In the genomic region with DNA sequence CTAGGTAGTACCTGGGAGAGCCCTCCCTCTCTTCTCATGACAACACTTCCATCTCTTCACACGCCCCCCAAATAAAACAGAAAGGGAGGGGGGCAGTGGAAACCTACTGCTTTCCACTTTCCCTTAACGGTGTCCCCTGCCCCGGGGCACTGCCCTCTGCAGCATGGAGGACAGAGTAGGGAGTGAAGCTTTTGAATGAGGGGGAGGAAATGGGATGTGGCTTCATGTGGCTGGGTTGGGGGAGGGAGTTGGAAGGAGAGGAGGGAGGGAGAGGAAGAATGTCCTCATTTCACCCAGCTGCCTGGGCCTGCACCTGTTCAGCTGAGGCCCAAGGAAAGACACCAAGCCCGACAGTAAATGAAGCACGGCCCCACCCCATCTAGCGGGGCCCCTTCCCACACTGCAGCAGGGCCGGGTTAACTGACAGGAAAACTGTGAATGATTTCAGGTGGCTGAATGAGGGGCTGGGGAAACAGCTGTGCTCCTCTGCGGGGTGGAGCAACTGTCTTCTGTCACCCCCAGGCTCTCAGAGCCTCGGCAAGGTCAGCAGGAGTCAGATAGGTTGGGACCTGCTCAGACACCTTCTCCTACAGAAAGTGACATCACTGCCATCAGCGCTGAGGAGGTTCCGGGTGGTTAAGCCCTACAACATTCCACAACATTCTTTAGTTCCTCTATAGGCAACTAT, we compare ENCODE assay signal across 8 cellular contexts. TPM values are rescaled to one million over a fixed set of nuclear protein-coding genes. Genes with fewer than 3 reads are reported as not detected.
DNase-seq lines count a peak whose midpoint lies in the region; ATAC-seq and TF ChIP-seq lines count a peak whose summit lies in the region.

No MANE protein-coding gene starts in this region.

- POLR2A ChIA-PET in WTC11 (lab: Charles Lee) = interaction anchor here (0.6 to 0.9 kb wide), 2 partner anchors 45 to 66 kb away, joined by 3 read pairs; no protein-coding TSS in a partner anchor

- H3K9me3 Mint-ChIP-seq in WTC11 = no peaks in the 10 kb centered on the region

- H3K27me3 Mint-ChIP-seq in WTC11 (ENCODE audit: low read depth) = no peaks in the 10 kb centered on the region

- H3K27me3 ChIP-seq in sigmoid colon = no peaks in the 10 kb centered on the region

- no peaks in the 10 kb centered on the region for H3K36me3 Mint-ChIP-seq in WTC11

- peak; percentile 96 for ATAC-seq in WTC11
- ATAC-seq in left lobe of liver = peak; percentile 23

- H3K4me3 ChIP-seq in GM12865 (ENCODE audit: low read depth, low read length) = no peak overlapping the region
- peak overlapping the region; percentile 39 for H3K4me3 ChIP-seq in Jurkat, Clone E6-1 (ENCODE audit: low read length)
- no peak overlapping the region for H3K4me3 ChIP-seq in sigmoid colon

- peaks cover 0 to 6% (median 2%) of the 10 kb centered on the region in 4 donors for H3K4me1 ChIP-seq in sigmoid colon

- H3K36me3 ChIP-seq in sigmoid colon = no peaks in the 10 kb centered on the region

- in situ Hi-C loops in G401 (cut with HindIII; ENCODE audit: low sequenced_read_pairs) = no loop called here

- 14 to 19% methylated on average over 11 of the region's 11 CpGs for WGBS in sigmoid colon, 2 donors

- DNase-seq in GM12865 (ENCODE audit: low read depth) (peak; percentile 21), WTC11 (ENCODE audit: low spot score) (peak; percentile 43), left lobe of liver (ENCODE audit: low spot score) (no peak), sigmoid colon (no peak), G401 (ENCODE audit: low spot score) (no peak), NCI-H1048 (lab: John Stamatoyannopoulos, UW) (no peak), 8988T (no peak)
- peak; percentile 99 for DNase-seq in Jurkat, Clone E6-1 (ENCODE audit: low read depth, low spot score)

- CTCF ChIA-PET in WTC11 (lab: Charles Lee) = interaction anchor here (0.6 to 2.0 kb wide), 7 partner anchors 34 to 223 kb away, joined by 3 to 11 read pairs (median 4); partner anchors contain the start of genes BYSL, MED20 and TOMM6

- H3K27ac Mint-ChIP-seq in WTC11 = no peak overlapping the region; the same call in 1 of the 2 replicates

- H3K4me3 Mint-ChIP-seq in WTC11 = no peak overlapping the region

- TF ChIP-seq POLR2A in sigmoid colon (IDR thresholded peaks at IDR 0.05) = no peak

- no peak for TF ChIP-seq CTCF in GM12865 (IDR thresholded peaks at IDR 0.05; ENCODE audit: insufficient read depth, low read depth, low read length, missing control alignments)
- no peak for TF ChIP-seq CTCF in WTC11 (IDR thresholded peaks at IDR 0.05)
- TF ChIP-seq CTCF in sigmoid colon (IDR thresholded peaks at IDR 0.05) = no peak

- no peaks in the 10 kb centered on the region for H3K9me3 ChIP-seq in sigmoid colon

- intact Hi-C loops in sigmoid colon (cut with DNase I) = no loop called here

- no peak for TF ChIP-seq EP300 in sigmoid colon (IDR thresholded peaks at IDR 0.05)

- peaks cover 28% of the 10 kb centered on the region for H3K4me1 Mint-ChIP-seq in WTC11

- no peak overlapping the region for H3K27ac ChIP-seq in sigmoid colon

TF ChIP-seq in WTC11, 78 proteins besides CTCF, POLR2A, EP300 and RAD21:
- TF ChIP-seq MYBL2 (CRISPR knock-in tag; IDR thresholded peaks at IDR 0.05) = no peak
- 0 out of 2 replicates have a peak, but pooled peaks have one; percentile 27 for TF ChIP-seq SP1 (CRISPR knock-in tag; conservative IDR thresholded peaks at IDR 0.05)
- TF ChIP-seq ZNF423 (CRISPR knock-in tag; IDR thresholded peaks at IDR 0.05) = no peak
- TF ChIP-seq, protein P1, sequence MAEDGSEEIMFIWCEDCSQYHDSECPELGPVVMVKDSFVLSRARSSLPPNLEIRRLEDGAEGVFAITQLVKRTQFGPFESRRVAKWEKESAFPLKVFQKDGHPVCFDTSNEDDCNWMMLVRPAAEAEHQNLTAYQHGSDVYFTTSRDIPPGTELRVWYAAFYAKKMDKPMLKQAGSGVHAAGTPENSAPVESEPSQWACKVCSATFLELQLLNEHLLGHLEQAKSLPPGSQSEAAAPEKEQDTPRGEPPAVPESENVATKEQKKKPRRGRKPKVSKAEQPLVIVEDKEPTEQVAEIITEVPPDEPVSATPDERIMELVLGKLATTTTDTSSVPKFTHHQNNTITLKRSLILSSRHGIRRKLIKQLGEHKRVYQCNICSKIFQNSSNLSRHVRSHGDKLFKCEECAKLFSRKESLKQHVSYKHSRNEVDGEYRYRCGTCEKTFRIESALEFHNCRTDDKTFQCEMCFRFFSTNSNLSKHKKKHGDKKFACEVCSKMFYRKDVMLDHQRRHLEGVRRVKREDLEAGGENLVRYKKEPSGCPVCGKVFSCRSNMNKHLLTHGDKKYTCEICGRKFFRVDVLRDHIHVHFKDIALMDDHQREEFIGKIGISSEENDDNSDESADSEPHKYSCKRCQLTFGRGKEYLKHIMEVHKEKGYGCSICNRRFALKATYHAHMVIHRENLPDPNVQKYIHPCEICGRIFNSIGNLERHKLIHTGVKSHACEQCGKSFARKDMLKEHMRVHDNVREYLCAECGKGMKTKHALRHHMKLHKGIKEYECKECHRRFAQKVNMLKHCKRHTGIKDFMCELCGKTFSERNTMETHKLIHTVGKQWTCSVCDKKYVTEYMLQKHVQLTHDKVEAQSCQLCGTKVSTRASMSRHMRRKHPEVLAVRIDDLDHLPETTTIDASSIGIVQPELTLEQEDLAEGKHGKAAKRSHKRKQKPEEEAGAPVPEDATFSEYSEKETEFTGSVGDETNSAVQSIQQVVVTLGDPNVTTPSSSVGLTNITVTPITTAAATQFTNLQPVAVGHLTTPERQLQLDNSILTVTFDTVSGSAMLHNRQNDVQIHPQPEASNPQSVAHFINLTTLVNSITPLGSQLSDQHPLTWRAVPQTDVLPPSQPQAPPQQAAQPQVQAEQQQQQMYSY (CRISPR knock-in tag; IDR thresholded peaks at IDR 0.05) = no peak
- no peak for TF ChIP-seq ZNF671 (CRISPR knock-in tag; IDR thresholded peaks at IDR 0.05)
- no peak for TF ChIP-seq USF1 (CRISPR knock-in tag; IDR thresholded peaks at IDR 0.05)
- TF ChIP-seq GRHL2 (CRISPR knock-in tag; IDR thresholded peaks at IDR 0.05; ENCODE audit: insufficient replicate concordance, severe bottlenecking) = no peak
- TF ChIP-seq, protein P2, sequence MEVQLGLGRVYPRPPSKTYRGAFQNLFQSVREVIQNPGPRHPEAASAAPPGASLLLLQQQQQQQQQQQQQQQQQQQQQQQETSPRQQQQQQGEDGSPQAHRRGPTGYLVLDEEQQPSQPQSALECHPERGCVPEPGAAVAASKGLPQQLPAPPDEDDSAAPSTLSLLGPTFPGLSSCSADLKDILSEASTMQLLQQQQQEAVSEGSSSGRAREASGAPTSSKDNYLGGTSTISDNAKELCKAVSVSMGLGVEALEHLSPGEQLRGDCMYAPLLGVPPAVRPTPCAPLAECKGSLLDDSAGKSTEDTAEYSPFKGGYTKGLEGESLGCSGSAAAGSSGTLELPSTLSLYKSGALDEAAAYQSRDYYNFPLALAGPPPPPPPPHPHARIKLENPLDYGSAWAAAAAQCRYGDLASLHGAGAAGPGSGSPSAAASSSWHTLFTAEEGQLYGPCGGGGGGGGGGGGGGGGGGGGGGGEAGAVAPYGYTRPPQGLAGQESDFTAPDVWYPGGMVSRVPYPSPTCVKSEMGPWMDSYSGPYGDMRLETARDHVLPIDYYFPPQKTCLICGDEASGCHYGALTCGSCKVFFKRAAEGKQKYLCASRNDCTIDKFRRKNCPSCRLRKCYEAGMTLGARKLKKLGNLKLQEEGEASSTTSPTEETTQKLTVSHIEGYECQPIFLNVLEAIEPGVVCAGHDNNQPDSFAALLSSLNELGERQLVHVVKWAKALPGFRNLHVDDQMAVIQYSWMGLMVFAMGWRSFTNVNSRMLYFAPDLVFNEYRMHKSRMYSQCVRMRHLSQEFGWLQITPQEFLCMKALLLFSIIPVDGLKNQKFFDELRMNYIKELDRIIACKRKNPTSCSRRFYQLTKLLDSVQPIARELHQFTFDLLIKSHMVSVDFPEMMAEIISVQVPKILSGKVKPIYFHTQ (CRISPR knock-in tag; IDR thresholded peaks at IDR 0.05) = no peak
- TF ChIP-seq ZMAT4 (CRISPR knock-in tag; IDR thresholded peaks at IDR 0.05) = no peak
- no peak for TF ChIP-seq ZNF396 (CRISPR knock-in tag; IDR thresholded peaks at IDR 0.05; ENCODE audit: borderline replicate concordance)
- TF ChIP-seq MAX (CRISPR knock-in tag; IDR thresholded peaks at IDR 0.05) = peak; percentile 36; the same call in 1 of the 2 replicates
- TF ChIP-seq ETV6 (CRISPR knock-in tag; IDR thresholded peaks at IDR 0.05) = no peak
- TF ChIP-seq, protein P3, sequence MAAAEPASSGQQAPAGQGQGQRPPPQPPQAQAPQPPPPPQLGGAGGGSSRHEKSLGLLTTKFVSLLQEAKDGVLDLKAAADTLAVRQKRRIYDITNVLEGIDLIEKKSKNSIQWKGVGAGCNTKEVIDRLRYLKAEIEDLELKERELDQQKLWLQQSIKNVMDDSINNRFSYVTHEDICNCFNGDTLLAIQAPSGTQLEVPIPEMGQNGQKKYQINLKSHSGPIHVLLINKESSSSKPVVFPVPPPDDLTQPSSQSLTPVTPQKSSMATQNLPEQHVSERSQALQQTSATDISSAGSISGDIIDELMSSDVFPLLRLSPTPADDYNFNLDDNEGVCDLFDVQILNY (CRISPR knock-in tag; IDR thresholded peaks at IDR 0.05) = no peak

RNA-seq across cellular contexts. Expression of gene TAF8, which starts 40.0 kb away (rescaled TPM):
- 25.3 TPM for polyA plus RNA-seq in Jurkat, Clone E6-1 (2012; ENCODE audit: insufficient read depth, insufficient read length)
- total RNA-seq in WTC11 (2021) (29.6 to 33.6 TPM (median 31.0 TPM) in 3 replicates), left lobe of liver (13.1 TPM), sigmoid colon (10 to 100 TPM; 20.3 to 30.7 (median 28.4) TPM)
- polyA plus RNA-seq in sigmoid colon = 10 to 100 TPM in 2 of 3 donors, 1 to 10 TPM in 1; 4.9 to 14.7 (median 12.6) TPM
- 27.5 and 28.2 TPM in 2 replicates for total RNA-seq in G401 (2014; rRNA removed; shearing (Covaris generic))

Comparison
In these comparisons a context has a peak if more than half of its experiments do, and no peak if none do; other contexts are left out.
1. DNase-seq: peak in GM12865 (single experiment), Jurkat, Clone E6-1 (single experiment) and WTC11 (single experiment); none in left lobe of liver (single experiment), sigmoid colon (single experiment), G401 (single experiment), NCI-H1048 (single experiment) and 8988T (single experiment).